21 cellular contexts compared by ENCODE assay signal in genomic region chr10:130493021-130493420, GRCh38.
DNase-seq lines count a peak whose midpoint lies in the region; ATAC-seq, FAIRE-seq and TF ChIP-seq lines count a peak whose summit lies in the region.
"Had no signal": no experiment of that assay in that cellular context is flagged by ENCODE, and none has a peak within 500 bp of the region (broad histone marks: within the 10 kb centered on the region; RNA-seq: fewer than 3 reads in every experiment).

No MANE protein-coding gene starts in this region.

- H2AFZ ChIP-seq in H1 (ENCODE audit: low read length): no peak overlapping the region

- no peak overlapping the region for H4K91ac ChIP-seq in H1 (replicated peaks; ENCODE audit: insufficient read length, low read length)

- no peak overlapping the region for H3K4me3 Mint-ChIP-seq in natural killer cell treated with Interleukin-12 subunit alpha and Interleukin-12 subunit beta and Interleukin-15 and Interleukin-18, amount 100 ng/mL, for 72 hours
- H3K4me3 Mint-ChIP-seq in natural killer cell: no peak overlapping the region
- H3K4me3 Mint-ChIP-seq: CD4-positive, alpha-beta T cell had no signal

- FAIRE-seq in H1 (lab: Jason Lieb, UNC): no peak
- FAIRE-seq: A204.1, D721Med, G401.6, GM12891, GM18507 had no signal

- no peaks in the 10 kb centered on the region for H3K9me3 Mint-ChIP-seq in natural killer cell treated with Interleukin-12 subunit alpha and Interleukin-12 subunit beta and Interleukin-15 and Interleukin-18, amount 100 ng/mL, for 72 hours
- H3K9me3 Mint-ChIP-seq in natural killer cell: no peaks in the 10 kb centered on the region

- H3K36me3 ChIP-seq in H1 (ENCODE audit: control insufficient read depth in 2 of 4, insufficient read depth in 4 of 4, low read length in 3 of 4) (no peaks in the 10 kb centered on the region), suprapubic skin (no peaks in the 10 kb centered on the region)
- H3K36me3 ChIP-seq: BE2C, HAP-1 had no signal

- no peak overlapping the region for H3K18ac ChIP-seq in H1 (ENCODE audit: extremely low read depth, low read length)

- H4K8ac ChIP-seq in H1 (ENCODE audit: extremely low read depth, insufficient read depth, low read length): no peak overlapping the region

- H3K79me1 ChIP-seq in H1 (ENCODE audit: low read depth, low read length): no peaks in the 10 kb centered on the region

- ATAC-seq in natural killer cell treated with Interleukin-12 subunit alpha and Interleukin-12 subunit beta and Interleukin-15 and Interleukin-18, amount 100 ng/mL, for 72 hours: no peak
- no peak for ATAC-seq in natural killer cell
- ATAC-seq in HG02571 (IDR thresholded peaks at IDR 0.05; ENCODE audit: unreplicated experiment): no peak

- no peak overlapping the region for H3K23ac ChIP-seq in H1 (ENCODE audit: insufficient read length)

- no peak for TF ChIP-seq RAD21 in H1 (IDR thresholded peaks at IDR 0.05 in 1 of 2, conservative IDR thresholded peaks at IDR 0.05 in 1 of 2; ENCODE audit: low read depth in 2 of 2, low read length in 2 of 2)

- H3K4me3 ChIP-seq in H1 (ENCODE audit: extremely low read depth in 1 of 4, insufficient read depth in 2 of 4, low read depth in 3 of 4, low read length in 4 of 4): no peak overlapping the region
- H3K4me3 ChIP-seq in suprapubic skin: no peak overlapping the region
- H3K4me3 ChIP-seq: HAP-1 had no signal

- H3K4me1 ChIP-seq in H1 (replicated peaks in 1 of 4; ENCODE audit: control insufficient read depth in 3 of 4, insufficient read depth in 4 of 4, low read length in 3 of 4): no peaks in the 10 kb centered on the region; a peak in 1 of 7 replicates
- no peaks in the 10 kb centered on the region for H3K4me1 ChIP-seq in suprapubic skin
- H3K4me1 ChIP-seq: BE2C, HAP-1 had no signal

- H2BK20ac ChIP-seq in H1 (ENCODE audit: low read length): no peak overlapping the region

- TF ChIP-seq CTCF in natural killer cell (IDR thresholded peaks at IDR 0.05): no peak
- no peak for TF ChIP-seq CTCF in H1 (IDR thresholded peaks at IDR 0.05; ENCODE audit: control extremely low read depth in 1 of 3, insufficient read depth in 1 of 3, low read depth in 1 of 3, low read length in 3 of 3)
- no peak for TF ChIP-seq CTCF in suprapubic skin (IDR thresholded peaks at IDR 0.05)
- TF ChIP-seq CTCF in GM13977 (IDR thresholded peaks at IDR 0.05; ENCODE audit: extremely low read depth, insufficient read depth, missing control alignments): no peak

- H3K56ac ChIP-seq in H1 (replicated peaks; ENCODE audit: insufficient read length, low read depth, low read length): no peak overlapping the region

- H3K4me1 Mint-ChIP-seq in natural killer cell treated with Interleukin-12 subunit alpha and Interleukin-12 subunit beta and Interleukin-15 and Interleukin-18, amount 100 ng/mL, for 72 hours (ENCODE audit: low read depth in 2 of 2): no peaks in the 10 kb centered on the region
- no peaks in the 10 kb centered on the region for H3K4me1 Mint-ChIP-seq in natural killer cell

- H3K9me3 ChIP-seq in H1 (ENCODE audit: insufficient read depth in 2 of 2, low read depth in 1 of 2, low read length in 1 of 2) (no peaks in the 10 kb centered on the region; a peak in 1 of 4 replicates), suprapubic skin (peaks cover 4% of the 10 kb centered on the region)
- H3K9me3 ChIP-seq: HAP-1 had no signal

- CTCF ChIA-PET in H1 (lab: Charles Lee; ENCODE audit: partially characterized antibody): no interaction called here

- H2BK5ac ChIP-seq in H1 (ENCODE audit: low read depth, low read length): no peak overlapping the region

- H3K4ac ChIP-seq in H1 (replicated peaks; ENCODE audit: insufficient read length, low read depth, low read length): no peak overlapping the region

- POLR2A ChIA-PET in H1 (lab: Charles Lee; ENCODE audit: partially characterized antibody): no interaction called here

- DNase-seq in natural killer cell treated with Interleukin-12 subunit alpha and Interleukin-12 subunit beta and Interleukin-15 and Interleukin-18, amount 100 ng/mL, for 72 hours (ENCODE audit: low spot score): peak; percentile 29
- DNase-seq in natural killer cell: no peak
- DNase-seq in H1 (ENCODE audit: low read depth in 1 of 2, low spot score in 2 of 2): no peak
- DNase-seq in posterior vena cava (ENCODE audit: low spot score): peak; percentile 62
- peak; percentile 33 to 69 for DNase-seq in suprapubic skin (ENCODE audit: low spot score in 2 of 2)
- no peak for DNase-seq in RKO (ENCODE audit: low spot score)
- DNase-seq in GM13977 (ENCODE audit: low spot score): no peak
- DNase-seq: ACHN, BE2C, C1 segment of cervical spinal cord, Caco-2, GOT3 had no signal

- intact Hi-C loops in natural killer cell (cut with micrococcal nuclease): no loop called here
- intact Hi-C loops in posterior vena cava (cut with DNase I): no loop called here

- no peak overlapping the region for H3K9ac ChIP-seq in H1 (replicated peaks in 1 of 4; ENCODE audit: extremely low read depth in 1 of 4, low read depth in 3 of 4, low read length in 3 of 4)

- no peak overlapping the region for H3K4me2 ChIP-seq in H1 (ENCODE audit: insufficient read depth in 1 of 2, low read depth in 2 of 2, low read length in 2 of 2)

- H4K20me1 ChIP-seq in H1 (replicated peaks in 1 of 2; ENCODE audit: control insufficient read depth in 1 of 2, insufficient read depth in 2 of 2, low read length in 2 of 2): no peaks in the 10 kb centered on the region

- H2BK15ac ChIP-seq in H1 (ENCODE audit: low read length): peak overlapping the region; percentile 81; the same call in 1 of the 2 replicates

- no peaks in the 10 kb centered on the region for H3K23me2 ChIP-seq in H1 (ENCODE audit: low read depth, low read length)

- no peak overlapping the region for H2AK5ac ChIP-seq in H1 (ENCODE audit: low read depth, low read length)

- no peak overlapping the region for H3K27ac Mint-ChIP-seq in natural killer cell treated with Interleukin-12 subunit alpha and Interleukin-12 subunit beta and Interleukin-15 and Interleukin-18, amount 100 ng/mL, for 72 hours
- no peak overlapping the region for H3K27ac Mint-ChIP-seq in natural killer cell
- H3K27ac Mint-ChIP-seq: CD4-positive, alpha-beta T cell had no signal

- 92% methylated on average over 13 of the region's 13 CpGs; no CpG with 5 or more reads in 1 of the 2 experiments for WGBS in H1 (ENCODE audit: extremely low coverage in 1 of 2, insufficient coverage in 1 of 2, insufficient read length in 1 of 2, insufficient replicate concordance in 2 of 2, low coverage in 1 of 2, low lambda C conversion rate in 2 of 2, missing lambda C conversion rate in 1 of 2), 2 experiments
- WGBS in suprapubic skin: 86% methylated on average over 6 of the region's 13 CpGs

- in situ Hi-C loops in GM13977 (cut with MboI; ENCODE audit: low pct_unique_long_range_greater_than_20kb, low sequenced_read_pairs, unreplicated experiment): no loop called here

- no peak overlapping the region for H3K14ac ChIP-seq in H1 (ENCODE audit: insufficient read length)

- no peak overlapping the region for H3K27ac ChIP-seq in H1 (ENCODE audit: low read depth, low read length)
- no peak overlapping the region for H3K27ac ChIP-seq in suprapubic skin
- H3K27ac ChIP-seq: HL-60 had no signal

- H3K27me3 ChIP-seq in H1 (replicated peaks in 1 of 4; ENCODE audit: control insufficient read depth in 3 of 4, extremely low read depth in 1 of 4, insufficient read depth in 3 of 4, low read length in 3 of 4): no peaks in the 10 kb centered on the region
- no peaks in the 10 kb centered on the region for H3K27me3 ChIP-seq in suprapubic skin
- H3K27me3 ChIP-seq: BE2C had no signal

- TF ChIP-seq EP300 in H1 (IDR thresholded peaks at IDR 0.05; ENCODE audit: borderline replicate concordance in 1 of 2, low read depth in 2 of 2, low read length in 2 of 2) (no peak), suprapubic skin (IDR thresholded peaks at IDR 0.05) (no peak)

- no peaks in the 10 kb centered on the region for H3K27me3 Mint-ChIP-seq in natural killer cell treated with Interleukin-12 subunit alpha and Interleukin-12 subunit beta and Interleukin-15 and Interleukin-18, amount 100 ng/mL, for 72 hours
- no peaks in the 10 kb centered on the region for H3K27me3 Mint-ChIP-seq in natural killer cell (ENCODE audit: low read depth in 2 of 2)

- H2BK120ac ChIP-seq in H1 (replicated peaks; ENCODE audit: low read depth, low read length): no peak overlapping the region

- no peaks in the 10 kb centered on the region for H3K36me3 Mint-ChIP-seq in natural killer cell treated with Interleukin-12 subunit alpha and Interleukin-12 subunit beta and Interleukin-15 and Interleukin-18, amount 100 ng/mL, for 72 hours
- H3K36me3 Mint-ChIP-seq in natural killer cell: no peaks in the 10 kb centered on the region

- TF ChIP-seq POLR2A in H1 (IDR thresholded peaks at IDR 0.05; ENCODE audit: control extremely low read depth in 1 of 2, low read depth in 2 of 2, low read length in 2 of 2): no peak
- no peak for TF ChIP-seq POLR2A in suprapubic skin (IDR thresholded peaks at IDR 0.05)

- no peak overlapping the region for H2BK12ac ChIP-seq in H1 (ENCODE audit: low read depth, low read length)

- H4K5ac ChIP-seq in H1 (ENCODE audit: insufficient read length, low read depth, low read length): no peak overlapping the region

- no peaks in the 10 kb centered on the region for H3K79me2 ChIP-seq in H1 (ENCODE audit: control insufficient read depth in 1 of 2, insufficient read depth in 2 of 2, low read length in 2 of 2)

TF ChIP-seq in H1, 55 proteins besides CTCF, POLR2A, EP300 and RAD21 (continues in another document):
- TF ChIP-seq FOSL1 (IDR thresholded peaks at IDR 0.05; ENCODE audit: insufficient read depth, low read depth, low read length): no peak

Comparison
In these comparisons a context has a peak if more than half of its experiments do, and no peak if none do; other contexts are left out.
1. DNase-seq: peak in natural killer cell treated with Interleukin-12 subunit alpha and Interleukin-12 subunit beta and Interleukin-15 and Interleukin-18, amount 100 ng/mL, for 72 hours (single experiment), posterior vena cava (single experiment) and suprapubic skin (2 of 2); none in natural killer cell (single experiment), H1 (0 of 2), RKO (single experiment) and GM13977 (single experiment).